In the genomic region with DNA sequence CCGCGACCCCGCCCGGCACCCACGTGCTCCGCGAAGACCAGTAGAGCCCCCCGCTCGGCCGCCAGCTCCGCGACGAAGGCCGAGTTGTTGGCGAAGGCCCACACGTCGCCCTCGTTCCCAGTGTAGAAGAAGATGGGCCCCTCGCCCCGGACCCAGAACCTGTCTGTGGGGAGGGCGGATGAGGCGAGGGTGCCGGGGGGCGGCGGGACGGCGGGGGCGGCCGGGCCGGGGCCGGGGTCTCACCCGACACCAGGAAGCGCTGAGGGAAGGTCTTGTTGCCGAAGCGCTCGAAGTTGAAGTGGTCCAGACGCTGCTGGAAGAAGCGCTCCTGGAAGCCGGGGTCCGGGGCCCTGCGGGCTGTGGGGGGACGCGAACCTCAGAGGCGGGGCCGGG, we compare ENCODE assay signal across 8 cellular contexts. TPM values are rescaled to one million over a fixed set of nuclear protein-coding genes. Genes with fewer than 3 reads are reported as not detected.
A peak's percentile ranks its signal among the peaks of the same experiment; 100 is the strongest.
DNase-seq lines count a peak whose midpoint lies in the region; ATAC-seq and TF ChIP-seq lines count a peak whose summit lies in the region.

No MANE protein-coding gene starts in this region.

- no peak overlapping the region for H3K27ac Mint-ChIP-seq in CD14-positive monocyte
- peak overlapping the region in 1 of 2 donors; percentile 29 for H3K27ac Mint-ChIP-seq in activated naive CD4-positive, alpha-beta T cell treated with anti-CD3 and anti-CD28 coated beads, Interleukin-2, amount 50 U/mL, for 72 hours

- H3K4me1 Mint-ChIP-seq in CD14-positive monocyte = peaks cover 12% of the 10 kb centered on the region

- H3K36me3 Mint-ChIP-seq in CD14-positive monocyte = peaks cover 8 to 29% of the 10 kb centered on the region in 2 donors
- no peaks in the 10 kb centered on the region for H3K36me3 Mint-ChIP-seq in activated naive CD4-positive, alpha-beta T cell treated with anti-CD3 and anti-CD28 coated beads, Interleukin-2, amount 50 U/mL, for 72 hours

- intact Hi-C loops in CD14-positive monocyte (cut with micrococcal nuclease) (no loop called here), lower leg skin (cut with DNase I; ENCODE audit: low total_unique reads) (no loop called here)

- DNase-seq in CD14-positive monocyte (ENCODE audit: low spot score) (no peak), HFF-Myc (ENCODE audit: extremely low read depth, low read depth) (no peak), lower leg skin (ENCODE audit: low spot score in 2 of 2) (no peak), hepatic stellate cell (ENCODE audit: low spot score) (no peak), NCI-H146 (lab: John Stamatoyannopoulos, UW) (no peak), NCI-H774 (lab: John Stamatoyannopoulos, UW) (no peak), NCI-H2107 treated with DMSO at 0.1 percent for 48 hours (lab: John Stamatoyannopoulos, UW; ENCODE audit: unreplicated experiment) (no peak)
- no peak for DNase-seq in activated naive CD4-positive, alpha-beta T cell treated with anti-CD3 and anti-CD28 coated beads, Interleukin-2, amount 50 U/mL, for 72 hours (ENCODE audit: low spot score in 2 of 2)

- WGBS in lower leg skin, 2 donors = 1% methylated on average over 18 of the region's 45 CpGs; no CpG with 5 or more reads in 1 of the 2 donors

- TF ChIP-seq CTCF in CD14-positive monocyte (IDR thresholded peaks at IDR 0.05) (no peak), HFF-Myc (IDR thresholded peaks at IDR 0.05; ENCODE audit: low read depth, low read length, missing control alignments) (no peak), lower leg skin (IDR thresholded peaks at IDR 0.05) (no peak)

- H3K9me3 Mint-ChIP-seq in CD14-positive monocyte = peaks cover 0 to 3% (median 0%) of the 10 kb centered on the region in 7 donors
- H3K9me3 Mint-ChIP-seq in activated naive CD4-positive, alpha-beta T cell treated with anti-CD3 and anti-CD28 coated beads, Interleukin-2, amount 50 U/mL, for 72 hours = no peaks in the 10 kb centered on the region

- H3K27me3 Mint-ChIP-seq in CD14-positive monocyte (ENCODE audit: low read depth in 3 of 3) = peaks cover 3 to 7% (median 6%) of the 10 kb centered on the region in 3 donors

- H3K4me3 ChIP-seq in HFF-Myc (replicated peaks; ENCODE audit: low read depth, low read length) (peak overlapping the region; percentile 50), lower leg skin (ENCODE audit: low read depth, poor library complexity, severe bottlenecking) (peak overlapping the region; percentile 72)

- H3K4me3 Mint-ChIP-seq in CD14-positive monocyte = peak overlapping the region; percentile 60

- no peak for TF ChIP-seq POLR2A in lower leg skin (IDR thresholded peaks at IDR 0.05)

- ATAC-seq in activated naive CD4-positive, alpha-beta T cell treated with anti-CD3 and anti-CD28 coated beads, Interleukin-2, amount 50 U/mL, for 72 hours = peak; percentile 18 to 21

RNA-seq across cellular contexts. Expression of gene DPP7, which starts 0.3 kb away (rescaled TPM):
- 100 to 1,000 TPM in 1 of 2 donors, 10 to 100 TPM in 1; 68.3 to 150 TPM for polyA plus RNA-seq in CD14-positive monocyte
- 100 to 1,000 TPM; 172 to 236 TPM for total RNA-seq in activated naive CD4-positive, alpha-beta T cell treated with anti-CD3 and anti-CD28 coated beads, Interleukin-2, amount 50 U/mL, for 72 hours
- 100 to 1,000 TPM; 123 to 144 (median 138) TPM for total RNA-seq in lower leg skin

RNA-seq across cellular contexts. Expression of gene GRIN1, which starts 24.7 kb away (rescaled TPM):
- polyA plus RNA-seq in CD14-positive monocyte = not detected
- under 1 TPM in 1 of 2 donors, not detected in 1; 0.10 TPM for total RNA-seq in activated naive CD4-positive, alpha-beta T cell treated with anti-CD3 and anti-CD28 coated beads, Interleukin-2, amount 50 U/mL, for 72 hours
- 1 to 10 TPM in 1 of 4 donors, under 1 TPM in 2, not detected in 1; 0.10 to 2.4 (median 0.49) TPM for total RNA-seq in lower leg skin

RNA-seq across cellular contexts. Expression of gene MAN1B1, which starts 27.4 kb away (rescaled TPM):
- polyA plus RNA-seq in CD14-positive monocyte = 10 to 100 TPM; 29.3 to 38.2 TPM
- 10 to 100 TPM; 23.8 to 41.4 TPM for total RNA-seq in activated naive CD4-positive, alpha-beta T cell treated with anti-CD3 and anti-CD28 coated beads, Interleukin-2, amount 50 U/mL, for 72 hours
- 10 to 100 TPM; 57.7 to 81.0 (median 61.8) TPM for total RNA-seq in lower leg skin

RNA-seq across cellular contexts. Expression of gene UAP1L1, which starts 36.9 kb away (rescaled TPM):
- polyA plus RNA-seq in CD14-positive monocyte = 10 to 100 TPM in 1 of 2 donors, 1 to 10 TPM in 1; 5.7 to 14.8 TPM
- total RNA-seq in activated naive CD4-positive, alpha-beta T cell treated with anti-CD3 and anti-CD28 coated beads, Interleukin-2, amount 50 U/mL, for 72 hours = 10 to 100 TPM in 1 of 2 donors, 1 to 10 TPM in 1; 7.5 to 28.2 TPM
- total RNA-seq in lower leg skin = 10 to 100 TPM in 1 of 4 donors, 1 to 10 TPM in 3; 6.6 to 13.7 (median 7.9) TPM

RNA-seq across cellular contexts. Expression of gene SAPCD2, which starts 43.9 kb away (rescaled TPM):
- polyA plus RNA-seq in CD14-positive monocyte = 1 to 10 TPM; 1.7 to 3.1 TPM
- total RNA-seq in activated naive CD4-positive, alpha-beta T cell treated with anti-CD3 and anti-CD28 coated beads, Interleukin-2, amount 50 U/mL, for 72 hours = 10 to 100 TPM in 1 of 2 donors, 1 to 10 TPM in 1; 3.5 to 13.3 TPM
- 10 to 100 TPM in 2 of 4 donors, 1 to 10 TPM in 2; 5.7 to 25.6 (median 13.7) TPM for total RNA-seq in lower leg skin
